ENCODE assay signal across 1 cellular context in the genomic region with DNA sequence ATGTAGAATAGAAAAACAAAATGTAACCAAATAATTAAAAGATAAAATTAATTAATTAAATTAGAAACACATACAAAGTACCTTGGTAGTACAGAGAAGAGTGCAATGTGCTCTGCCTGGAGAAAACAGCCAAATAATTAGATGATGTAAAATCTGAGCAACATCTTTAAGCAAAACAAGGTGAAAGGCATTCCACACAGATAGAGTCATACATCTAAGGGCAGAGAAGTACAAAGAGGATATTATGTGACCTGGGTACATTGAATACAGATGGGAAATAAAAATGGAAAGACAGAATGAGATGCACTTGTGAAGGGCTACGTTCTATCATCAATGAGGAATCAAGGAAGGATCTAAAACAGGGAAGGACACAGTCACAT.
TF ChIP-seq lines count a peak whose summit lies in the region.

No MANE protein-coding gene starts in this region.

TF ChIP-seq in IMR-90, 13 proteins besides CTCF, POLR2A, EP300 and RAD21 (continued from another document):
- TF ChIP-seq, protein P1, sequence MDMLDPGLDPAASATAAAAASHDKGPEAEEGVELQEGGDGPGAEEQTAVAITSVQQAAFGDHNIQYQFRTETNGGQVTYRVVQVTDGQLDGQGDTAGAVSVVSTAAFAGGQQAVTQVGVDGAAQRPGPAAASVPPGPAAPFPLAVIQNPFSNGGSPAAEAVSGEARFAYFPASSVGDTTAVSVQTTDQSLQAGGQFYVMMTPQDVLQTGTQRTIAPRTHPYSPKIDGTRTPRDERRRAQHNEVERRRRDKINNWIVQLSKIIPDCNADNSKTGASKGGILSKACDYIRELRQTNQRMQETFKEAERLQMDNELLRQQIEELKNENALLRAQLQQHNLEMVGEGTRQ (IDR thresholded peaks at IDR 0.05; ENCODE audit: low read depth, low read length), result no peak
- TF ChIP-seq RCOR1 (IDR thresholded peaks at IDR 0.05; ENCODE audit: insufficient replicate concordance, low read length), result no peak
- no peak for TF ChIP-seq MAZ (IDR thresholded peaks at IDR 0.05; ENCODE audit: borderline replicate concordance, low read depth, low read length)
- TF ChIP-seq MXI1 (IDR thresholded peaks at IDR 0.05; ENCODE audit: borderline replicate concordance, low read depth, low read length), result no peak
- TF ChIP-seq NFE2L2 (IDR thresholded peaks at IDR 0.05; ENCODE audit: low read depth, low read length), result no peak
- TF ChIP-seq SMC3 (IDR thresholded peaks at IDR 0.05; ENCODE audit: low read depth, low read length), result no peak
